Comparison of ENCODE assay signal across 1 cellular context in genomic region chr1:74199504-74199903, GRCh38.
A peak's percentile ranks its signal among the peaks of the same experiment; 100 is the strongest.
TF ChIP-seq lines count a peak whose summit lies in the region.

No MANE protein-coding gene starts in this region.

TF ChIP-seq in K562, 482 proteins besides CTCF, POLR2A, EP300 and RAD21 (continues in another document):
- TF ChIP-seq RBFOX2 (IDR thresholded peaks at IDR 0.05; ENCODE audit: low read depth, low read length) (0 out of 2 replicates have a peak, but pooled peaks have one; percentile 39), SOX6 (IDR thresholded peaks at IDR 0.05) (no peak), ZNF507 (tag; conservative IDR thresholded peaks at IDR 0.05) (no peak), NRF1 (conservative IDR thresholded peaks at IDR 0.05 in 1 of 2, IDR thresholded peaks at IDR 0.05 in 1 of 2) (no peak), SPI1 (IDR thresholded peaks at IDR 0.05; ENCODE audit: borderline replicate concordance, low read depth, low read length) (peak; percentile 53; the same call in 1 of the 2 replicates), ELK1 (CRISPR knock-in tag; IDR thresholded peaks at IDR 0.05) (no peak), TRIM28 (IDR thresholded peaks at IDR 0.05) (no peak), PHTF2 (CRISPR knock-in tag; IDR thresholded peaks at IDR 0.05) (no peak), CEBPG (CRISPR knock-in tag; IDR thresholded peaks at IDR 0.05) (no peak), CEBPG (tag; conservative IDR thresholded peaks at IDR 0.05 in 1 of 2, IDR thresholded peaks at IDR 0.05 in 1 of 2) (peak in 1 of 2 experiments; percentile 38; a peak in 1 of 4 replicates), TAF7 (tag; IDR thresholded peaks at IDR 0.05) (no peak), SMARCB1 (IDR thresholded peaks at IDR 0.05; ENCODE audit: insufficient read length, low read depth) (no peak), CBX3 (IDR thresholded peaks at IDR 0.05; ENCODE audit: borderline replicate concordance in 1 of 2, low read length in 2 of 2) (no peak), TEAD4 (IDR thresholded peaks at IDR 0.05; ENCODE audit: low read length) (no peak), TEAD4 (CRISPR knock-in tag; IDR thresholded peaks at IDR 0.05; ENCODE audit: borderline replicate concordance) (no peak), ZNF764 (CRISPR knock-in tag; IDR thresholded peaks at IDR 0.05; ENCODE audit: low read depth) (no peak), FOXJ2 (tag; IDR thresholded peaks at IDR 0.05) (0 out of 2 replicates have a peak, but pooled peaks have one; percentile 36), POLR3A (IDR thresholded peaks at IDR 0.05; ENCODE audit: borderline replicate concordance, extremely low read depth, insufficient read depth, insufficient read length) (no peak), MAFK (IDR thresholded peaks at IDR 0.05; ENCODE audit: low read length) (no peak), SNIP1 (IDR thresholded peaks at IDR 0.05; ENCODE audit: low read depth) (no peak), TARDBP (IDR thresholded peaks at IDR 0.05) (no peak), HDAC2 (IDR thresholded peaks at IDR 0.05) (no peak), BRD9 (IDR thresholded peaks at IDR 0.05; ENCODE audit: low read depth, partially characterized antibody) (peak; percentile 19), HDAC6 (IDR thresholded peaks at IDR 0.05; ENCODE audit: low read depth, low read length) (no peak), ZNF41 (CRISPR knock-in tag; conservative IDR thresholded peaks at IDR 0.05) (no peak), FOXK2 (conservative IDR thresholded peaks at IDR 0.05 in 1 of 2, IDR thresholded peaks at IDR 0.05 in 1 of 2; ENCODE audit: low read depth in 2 of 2) (0 out of 4 replicates have a peak, but pooled peaks of 1 of the 2 experiments have one; percentile 12), L3MBTL2 (IDR thresholded peaks at IDR 0.05) (peak; percentile 38; the same call in 1 of the 2 replicates), BHLHE40 (IDR thresholded peaks at IDR 0.05; ENCODE audit: low read length) (peak; percentile 35; the same call in 1 of the 2 replicates), POLR2H (tag; IDR thresholded peaks at IDR 0.05; ENCODE audit: low read depth) (peak; percentile 28; the same call in 1 of the 2 replicates), ZBTB43 (CRISPR knock-in tag; IDR thresholded peaks at IDR 0.05) (no peak), LCOR (CRISPR knock-in tag; IDR thresholded peaks at IDR 0.05) (no peak), EHMT2 (IDR thresholded peaks at IDR 0.05) (no peak), MNT (conservative IDR thresholded peaks at IDR 0.05) (peak; percentile 10 to 60; a peak in 2 of 4 replicates), HNRNPH1 (optimal IDR thresholded peaks at IDR 0.05; ENCODE audit: low read depth, low read length) (no peak), NFE2L1 (tag; IDR thresholded peaks at IDR 0.05; ENCODE audit: borderline replicate concordance, low read depth) (no peak), NELFE (IDR thresholded peaks at IDR 0.05; ENCODE audit: insufficient read depth, insufficient read length) (no peak), THRAP3 (IDR thresholded peaks at IDR 0.05; ENCODE audit: borderline replicate concordance) (no peak), JUN (IDR thresholded peaks at IDR 0.05; ENCODE audit: borderline replicate concordance, low read depth, low read length) (no peak), JUN (CRISPR knock-in tag; IDR thresholded peaks at IDR 0.05; ENCODE audit: borderline replicate concordance) (no peak), MYC (IDR thresholded peaks at IDR 0.05; ENCODE audit: low read depth, low read length) (peak; percentile 76), MYC (CRISPR knock-in tag; IDR thresholded peaks at IDR 0.05; ENCODE audit: borderline replicate concordance, low read depth) (no peak), EP400 (IDR thresholded peaks at IDR 0.05) (peak; percentile 62), KLF1 (tag; IDR thresholded peaks at IDR 0.05) (no peak), ZMIZ1 (IDR thresholded peaks at IDR 0.05; ENCODE audit: low read depth in 2 of 2, low read length in 2 of 2) (no peak)
- TF ChIP-seq, protein P1, sequence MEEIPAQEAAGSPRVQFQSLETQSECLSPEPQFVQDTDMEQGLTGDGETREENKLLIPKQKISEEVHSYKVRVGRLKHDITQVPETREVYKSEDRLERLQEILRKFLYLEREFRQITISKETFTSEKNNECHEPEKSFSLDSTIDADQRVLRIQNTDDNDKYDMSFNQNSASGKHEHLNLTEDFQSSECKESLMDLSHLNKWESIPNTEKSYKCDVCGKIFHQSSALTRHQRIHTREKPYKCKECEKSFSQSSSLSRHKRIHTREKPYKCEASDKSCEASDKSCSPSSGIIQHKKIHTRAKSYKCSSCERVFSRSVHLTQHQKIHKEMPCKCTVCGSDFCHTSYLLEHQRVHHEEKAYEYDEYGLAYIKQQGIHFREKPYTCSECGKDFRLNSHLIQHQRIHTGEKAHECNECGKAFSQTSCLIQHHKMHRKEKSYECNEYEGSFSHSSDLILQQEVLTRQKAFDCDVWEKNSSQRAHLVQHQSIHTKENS (CRISPR knock-in tag; IDR thresholded peaks at IDR 0.05) = no peak
- TF ChIP-seq, protein P2, sequence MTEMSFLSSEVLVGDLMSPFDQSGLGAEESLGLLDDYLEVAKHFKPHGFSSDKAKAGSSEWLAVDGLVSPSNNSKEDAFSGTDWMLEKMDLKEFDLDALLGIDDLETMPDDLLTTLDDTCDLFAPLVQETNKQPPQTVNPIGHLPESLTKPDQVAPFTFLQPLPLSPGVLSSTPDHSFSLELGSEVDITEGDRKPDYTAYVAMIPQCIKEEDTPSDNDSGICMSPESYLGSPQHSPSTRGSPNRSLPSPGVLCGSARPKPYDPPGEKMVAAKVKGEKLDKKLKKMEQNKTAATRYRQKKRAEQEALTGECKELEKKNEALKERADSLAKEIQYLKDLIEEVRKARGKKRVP (CRISPR knock-in tag; IDR thresholded peaks at IDR 0.05) = peak; percentile 69; the same call in 1 of the 2 replicates
- TF ChIP-seq, protein P3, sequence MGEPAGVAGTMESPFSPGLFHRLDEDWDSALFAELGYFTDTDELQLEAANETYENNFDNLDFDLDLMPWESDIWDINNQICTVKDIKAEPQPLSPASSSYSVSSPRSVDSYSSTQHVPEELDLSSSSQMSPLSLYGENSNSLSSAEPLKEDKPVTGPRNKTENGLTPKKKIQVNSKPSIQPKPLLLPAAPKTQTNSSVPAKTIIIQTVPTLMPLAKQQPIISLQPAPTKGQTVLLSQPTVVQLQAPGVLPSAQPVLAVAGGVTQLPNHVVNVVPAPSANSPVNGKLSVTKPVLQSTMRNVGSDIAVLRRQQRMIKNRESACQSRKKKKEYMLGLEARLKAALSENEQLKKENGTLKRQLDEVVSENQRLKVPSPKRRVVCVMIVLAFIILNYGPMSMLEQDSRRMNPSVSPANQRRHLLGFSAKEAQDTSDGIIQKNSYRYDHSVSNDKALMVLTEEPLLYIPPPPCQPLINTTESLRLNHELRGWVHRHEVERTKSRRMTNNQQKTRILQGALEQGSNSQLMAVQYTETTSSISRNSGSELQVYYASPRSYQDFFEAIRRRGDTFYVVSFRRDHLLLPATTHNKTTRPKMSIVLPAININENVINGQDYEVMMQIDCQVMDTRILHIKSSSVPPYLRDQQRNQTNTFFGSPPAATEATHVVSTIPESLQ (CRISPR knock-in tag; IDR thresholded peaks at IDR 0.05) = no peak
- TF ChIP-seq, protein P4, sequence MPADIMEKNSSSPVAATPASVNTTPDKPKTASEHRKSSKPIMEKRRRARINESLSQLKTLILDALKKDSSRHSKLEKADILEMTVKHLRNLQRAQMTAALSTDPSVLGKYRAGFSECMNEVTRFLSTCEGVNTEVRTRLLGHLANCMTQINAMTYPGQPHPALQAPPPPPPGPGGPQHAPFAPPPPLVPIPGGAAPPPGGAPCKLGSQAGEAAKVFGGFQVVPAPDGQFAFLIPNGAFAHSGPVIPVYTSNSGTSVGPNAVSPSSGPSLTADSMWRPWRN (IDR thresholded peaks at IDR 0.05; ENCODE audit: low read depth) = no peak
